In genomic region chr2:144445196-144445595, GRCh38 we compare ENCODE assay signal across 20 cellular contexts.
A peak's percentile ranks its signal among the peaks of the same experiment; 100 is the strongest.
DNase-seq lines count a peak whose midpoint lies in the region; TF ChIP-seq lines count a peak whose summit lies in the region.
"Had no signal": no experiment of that assay in that cellular context is flagged by ENCODE, and none has a peak within 500 bp of the region (broad histone marks: within the 10 kb centered on the region; RNA-seq: fewer than 3 reads in every experiment).

No MANE protein-coding gene starts in this region.

- peak overlapping the region; percentile 37 to 99 (median 96) for H3K27ac ChIP-seq in dorsolateral prefrontal cortex
- H3K27ac ChIP-seq in effector memory CD4-positive, alpha-beta T cell (ENCODE audit: insufficient read depth, low read length, poor library complexity, severe bottlenecking): no peak overlapping the region
- H3K27ac ChIP-seq: body of pancreas, SJSA1 had no signal

- peaks cover 70% of the 10 kb centered on the region for H3K4me1 Mint-ChIP-seq in neural crest cell
- peaks cover 3% of the 10 kb centered on the region for H3K4me1 Mint-ChIP-seq in activated CD4-positive, alpha-beta T cell treated with anti-CD3 and anti-CD28 coated beads, Interleukin-2, amount 10 ng/mL, durations not matched to agents 24 days and 14 days
- H3K4me1 Mint-ChIP-seq: activated naive CD4-positive, alpha-beta T cell treated with anti-CD3 and anti-CD28 coated beads, Interleukin-2, amount 50 U/mL, for 24 hours had no signal

- no peaks in the 10 kb centered on the region for H3K9me3 ChIP-seq in effector memory CD4-positive, alpha-beta T cell (ENCODE audit: control insufficient read depth, low read length)
- H3K9me3 ChIP-seq: body of pancreas, SJSA1, tibial nerve had no signal

- TF ChIP-seq CTCF in dorsolateral prefrontal cortex (IDR thresholded peaks at IDR 0.05 in 54 of 56, conservative IDR thresholded peaks at IDR 0.05 in 2 of 56; ENCODE audit: low read depth in 1 of 56, partially characterized antibody in 56 of 56): no peak
- TF ChIP-seq CTCF in neural crest cell (conservative IDR thresholded peaks at IDR 0.05): no peak

- peak overlapping the region in 2 of 59 donors; percentile 18 to 22 for H3K4me3 ChIP-seq in dorsolateral prefrontal cortex
- H3K4me3 ChIP-seq in effector memory CD4-positive, alpha-beta T cell (ENCODE audit: insufficient read depth, low read depth, low read length, poor library complexity, severe bottlenecking): no peak overlapping the region
- H3K4me3 ChIP-seq: body of pancreas, SJSA1, tibial nerve had no signal

- intact Hi-C loops in dorsolateral prefrontal cortex (cut with DNase I): no loop called here
- intact Hi-C loops in activated CD4-positive, alpha-beta T cell treated with anti-CD3 and anti-CD28 coated beads, Interleukin-2, amount 10 ng/mL, durations not matched to agents 24 days and 14 days (cut with micrococcal nuclease): no loop called here

- no peaks in the 10 kb centered on the region for H3K36me3 ChIP-seq in effector memory CD4-positive, alpha-beta T cell (ENCODE audit: control insufficient read depth, insufficient read depth, low read length)
- H3K36me3 ChIP-seq: tibial nerve had no signal

- no peaks in the 10 kb centered on the region for H3K4me1 ChIP-seq in effector memory CD4-positive, alpha-beta T cell (ENCODE audit: control insufficient read depth, insufficient read depth, low read length, poor library complexity, severe bottlenecking)
- H3K4me1 ChIP-seq: body of pancreas had no signal

- peak; percentile 33 for DNase-seq in COR-L47 (lab: John Stamatoyannopoulos, UW)
- peak; percentile 17 for DNase-seq in NCI-H345 treated with DMSO at 0.1 percent for 48 hours (lab: John Stamatoyannopoulos, UW; ENCODE audit: unreplicated experiment)
- DNase-seq in dorsolateral prefrontal cortex: no peak
- DNase-seq in neural crest cell (ENCODE audit: low read depth, low spot score): no peak
- no peak for DNase-seq in NCI-H1436 treated with DMSO at 0.1 percent for 48 hours (lab: John Stamatoyannopoulos, UW)
- DNase-seq in AG08395 (ENCODE audit: low spot score): no peak
- no peak for DNase-seq in activated CD4-positive, alpha-beta T cell treated with anti-CD3 and anti-CD28 coated beads, Interleukin-2, amount 10 ng/mL, durations not matched to agents 24 days and 14 days
- DNase-seq in effector memory CD4-positive, alpha-beta T cell: no peak
- DNase-seq: activated CD8-positive, alpha-beta memory T cell treated with anti-CD3 and anti-CD28 coated beads for 24 hours; activated T-cell treated with anti-CD3 and anti-CD28 coated beads, Interleukin-2, amount 50 U/mL, for 48 hours; body of pancreas; cortex of kidney; hippocampal formation; KBM-7; kidney glomerular epithelial cell; NCI-H2171 had no signal

- H3K27me3 ChIP-seq in dorsolateral prefrontal cortex: no peaks in the 10 kb centered on the region
- no peaks in the 10 kb centered on the region for H3K27me3 ChIP-seq in effector memory CD4-positive, alpha-beta T cell (replicated peaks; ENCODE audit: control insufficient read depth, insufficient read depth, low read length, poor library complexity, severe bottlenecking)
- H3K27me3 ChIP-seq: body of pancreas, SJSA1, tibial nerve had no signal

- H3K27ac Mint-ChIP-seq in neural crest cell (ENCODE audit: unreplicated experiment): peak overlapping the region; percentile 85
- no peak overlapping the region for H3K27ac Mint-ChIP-seq in activated CD4-positive, alpha-beta T cell treated with anti-CD3 and anti-CD28 coated beads, Interleukin-2, amount 10 ng/mL, durations not matched to agents 24 days and 14 days

- no peaks in the 10 kb centered on the region for H3K27me3 Mint-ChIP-seq in neural crest cell (ENCODE audit: low read depth)
- no peaks in the 10 kb centered on the region for H3K27me3 Mint-ChIP-seq in activated CD4-positive, alpha-beta T cell treated with anti-CD3 and anti-CD28 coated beads, Interleukin-2, amount 10 ng/mL, durations not matched to agents 24 days and 14 days

- H3K36me3 Mint-ChIP-seq in neural crest cell (ENCODE audit: low read depth): peaks cover 21% of the 10 kb centered on the region
- no peaks in the 10 kb centered on the region for H3K36me3 Mint-ChIP-seq in activated CD4-positive, alpha-beta T cell treated with anti-CD3 and anti-CD28 coated beads, Interleukin-2, amount 10 ng/mL, durations not matched to agents 24 days and 14 days (ENCODE audit: low read depth)
- H3K36me3 Mint-ChIP-seq: activated naive CD4-positive, alpha-beta T cell treated with anti-CD3 and anti-CD28 coated beads, Interleukin-2, amount 50 U/mL, for 24 hours had no signal

- no peaks in the 10 kb centered on the region for H3K9me3 Mint-ChIP-seq in neural crest cell
- no peaks in the 10 kb centered on the region for H3K9me3 Mint-ChIP-seq in activated CD4-positive, alpha-beta T cell treated with anti-CD3 and anti-CD28 coated beads, Interleukin-2, amount 10 ng/mL, durations not matched to agents 24 days and 14 days
- H3K9me3 Mint-ChIP-seq: activated naive CD4-positive, alpha-beta T cell treated with anti-CD3 and anti-CD28 coated beads, Interleukin-2, amount 50 U/mL, for 24 hours had no signal

- peak overlapping the region; percentile 18 for H3K4me3 Mint-ChIP-seq in neural crest cell
- no peak overlapping the region for H3K4me3 Mint-ChIP-seq in activated CD4-positive, alpha-beta T cell treated with anti-CD3 and anti-CD28 coated beads, Interleukin-2, amount 10 ng/mL, durations not matched to agents 24 days and 14 days
- H3K4me3 Mint-ChIP-seq: activated naive CD4-positive, alpha-beta T cell treated with anti-CD3 and anti-CD28 coated beads, Interleukin-2, amount 50 U/mL, for 24 hours; mesothelial cell of epicardium had no signal

Comparison
In these comparisons a context has a peak if more than half of its experiments do, and no peak if none do; other contexts are left out.
1. DNase-seq: peak in COR-L47 (single experiment) and NCI-H345 treated with DMSO at 0.1 percent for 48 hours (single experiment); none in dorsolateral prefrontal cortex (0 of 10), neural crest cell (single experiment), NCI-H1436 treated with DMSO at 0.1 percent for 48 hours (single experiment), AG08395 (single experiment), activated CD4-positive, alpha-beta T cell treated with anti-CD3 and anti-CD28 coated beads, Interleukin-2, amount 10 ng/mL, durations not matched to agents 24 days and 14 days (single experiment) and effector memory CD4-positive, alpha-beta T cell (0 of 3).